ENCODE assay signal across 23 cellular contexts in the genomic region with DNA sequence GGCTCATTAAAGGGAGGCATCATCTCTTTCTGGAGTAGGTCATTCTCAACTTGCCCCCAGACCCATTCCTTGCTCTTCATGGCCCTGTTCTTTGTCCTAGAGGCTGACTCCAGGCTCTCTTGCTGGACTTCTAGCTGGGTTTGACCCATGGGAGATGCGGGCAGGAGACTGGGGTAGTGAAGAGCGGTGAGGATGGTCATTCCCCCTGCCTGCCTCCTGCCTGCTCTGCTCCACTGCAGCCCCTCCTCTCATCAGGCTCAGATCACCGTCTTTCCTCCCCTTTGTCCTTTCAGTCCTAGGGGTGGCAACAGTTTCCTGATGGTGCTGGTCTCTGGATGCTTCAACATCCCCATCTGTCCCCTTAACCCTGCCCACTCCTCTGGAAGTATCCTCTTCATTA.
DNase-seq lines count a peak whose midpoint lies in the region; ATAC-seq and TF ChIP-seq lines count a peak whose summit lies in the region.
"Had no signal": no experiment of that assay in that cellular context is flagged by ENCODE, and none has a peak within 500 bp of the region (broad histone marks: within the 10 kb centered on the region; RNA-seq: fewer than 3 reads in every experiment).

No MANE protein-coding gene starts in this region.

- H2BK15ac ChIP-seq in mesenchymal stem cell (ENCODE audit: low read depth, poor library complexity, severe bottlenecking), result no peak overlapping the region

- H3K79me1 ChIP-seq in mesenchymal stem cell (replicated peaks; ENCODE audit: low read length, poor library complexity, severe bottlenecking), result no peaks in the 10 kb centered on the region

- H2BK120ac ChIP-seq in mesenchymal stem cell (ENCODE audit: low read depth, low read length), result no peak overlapping the region

- TF ChIP-seq EP300 in sigmoid colon (IDR thresholded peaks at IDR 0.05), result no peak

- H3K27ac Mint-ChIP-seq in endodermal cell, result no peak overlapping the region
- H3K27ac Mint-ChIP-seq in activated T-helper 17 cell treated with anti-CD3 and anti-CD28 coated beads, Interleukin-2, amount 50 U/mL, for 72 hours, result no peak overlapping the region
- H3K27ac Mint-ChIP-seq: CD14-positive monocyte; CD4-positive, alpha-beta T cell; CD8-positive, alpha-beta memory T cell; GM23338; H9 had no signal

- H3K36me3 ChIP-seq in endodermal cell (ENCODE audit: control insufficient read depth, insufficient read depth, low read length), result no peaks in the 10 kb centered on the region
- H3K36me3 ChIP-seq in mesenchymal stem cell (ENCODE audit: control insufficient read depth in 1 of 2, insufficient read depth in 2 of 2, low read depth in 1 of 2, low read length in 2 of 2), result no peaks in the 10 kb centered on the region
- no peaks in the 10 kb centered on the region for H3K36me3 ChIP-seq in sigmoid colon
- H3K36me3 ChIP-seq in left ventricle myocardium inferior, result no peaks in the 10 kb centered on the region
- H3K36me3 ChIP-seq: BE2C; BLaER1 treated with 17β-estradiol and CSF1 and Interleukin-3, amounts not matched to agents 10 nM and 100 nM had no signal

- H3K4me2 ChIP-seq in mesenchymal stem cell (ENCODE audit: low read length, poor library complexity, severe bottlenecking), result no peak overlapping the region
- H3K4me2 ChIP-seq: A549; BLaER1 treated with 17β-estradiol and CSF1 and Interleukin-3, amounts not matched to agents 10 nM and 100 nM; GM23338 had no signal

- H3K9ac ChIP-seq in endodermal cell (ENCODE audit: extremely low read depth, low read length, poor library complexity, severe bottlenecking) (no peak overlapping the region), mesenchymal stem cell (ENCODE audit: low read length) (no peak overlapping the region)
- H3K9ac ChIP-seq: BLaER1 treated with 17β-estradiol and CSF1 and Interleukin-3, amounts not matched to agents 10 nM and 100 nM had no signal

- no peaks in the 10 kb centered on the region for H3K9me3 ChIP-seq in endodermal cell (ENCODE audit: control insufficient read depth, low read length)
- no peaks in the 10 kb centered on the region for H3K9me3 ChIP-seq in mesenchymal stem cell (ENCODE audit: control insufficient read depth, low read length)
- no peaks in the 10 kb centered on the region for H3K9me3 ChIP-seq in sigmoid colon
- H3K9me3 ChIP-seq in left ventricle myocardium inferior (replicated peaks), result no peaks in the 10 kb centered on the region
- H3K9me3 ChIP-seq: A549; BE2C; BLaER1 treated with 17β-estradiol and CSF1 and Interleukin-3, amounts not matched to agents 10 nM and 100 nM had no signal

- H3K27me3 Mint-ChIP-seq in endodermal cell (ENCODE audit: insufficient read depth), result peaks cover 76% of the 10 kb centered on the region
- H3K27me3 Mint-ChIP-seq in activated T-helper 17 cell treated with anti-CD3 and anti-CD28 coated beads, Interleukin-2, amount 50 U/mL, for 72 hours, result peaks cover 54% of the 10 kb centered on the region

- H2BK12ac ChIP-seq in mesenchymal stem cell (ENCODE audit: low read length in 2 of 2), result no peak overlapping the region

- DNase-seq in endodermal cell (peak; percentile 13), mesenchymal stem cell (no peak), sigmoid colon (peak; percentile 33), left ventricle myocardium inferior (no peak)
- DNase-seq: 8988T; ACHN; AML-193; BE2C; CD4-positive, alpha-beta T cell; CD8-positive, alpha-beta memory T cell; DMS 273 treated with DMSO at 0.1 percent for 48 hours; DMS79; EL; GDM1; H9 had no signal

- no peak overlapping the region for H3K14ac ChIP-seq in mesenchymal stem cell (ENCODE audit: low read length in 2 of 2)

- no peaks in the 10 kb centered on the region for H3K36me3 Mint-ChIP-seq in endodermal cell (ENCODE audit: low read depth)
- no peaks in the 10 kb centered on the region for H3K36me3 Mint-ChIP-seq in activated T-helper 17 cell treated with anti-CD3 and anti-CD28 coated beads, Interleukin-2, amount 50 U/mL, for 72 hours (ENCODE audit: low read depth)
- H3K36me3 Mint-ChIP-seq: CD14-positive monocyte; CD8-positive, alpha-beta memory T cell had no signal

- peaks cover 31% of the 10 kb centered on the region for H3K4me1 Mint-ChIP-seq in endodermal cell
- no peaks in the 10 kb centered on the region for H3K4me1 Mint-ChIP-seq in activated T-helper 17 cell treated with anti-CD3 and anti-CD28 coated beads, Interleukin-2, amount 50 U/mL, for 72 hours
- H3K4me1 Mint-ChIP-seq: CD14-positive monocyte; CD8-positive, alpha-beta memory T cell had no signal

- H3K4me3 Mint-ChIP-seq in endodermal cell, result no peak overlapping the region
- H3K4me3 Mint-ChIP-seq in activated T-helper 17 cell treated with anti-CD3 and anti-CD28 coated beads, Interleukin-2, amount 50 U/mL, for 72 hours, result no peak overlapping the region
- H3K4me3 Mint-ChIP-seq: CD14-positive monocyte; CD4-positive, alpha-beta T cell; CD8-positive, alpha-beta memory T cell; GM23338; H9 had no signal

- peaks cover 6% of the 10 kb centered on the region for H3K4me1 ChIP-seq in endodermal cell (ENCODE audit: control insufficient read depth, insufficient read depth, low read length)
- H3K4me1 ChIP-seq in mesenchymal stem cell (ENCODE audit: control insufficient read depth, insufficient read depth, low read depth, low read length), result peaks cover 25% of the 10 kb centered on the region
- H3K4me1 ChIP-seq in sigmoid colon, result no peaks in the 10 kb centered on the region
- no peaks in the 10 kb centered on the region for H3K4me1 ChIP-seq in left ventricle myocardium inferior
- H3K4me1 ChIP-seq: BE2C had no signal

- no peak overlapping the region for H3K23ac ChIP-seq in mesenchymal stem cell (ENCODE audit: low read length in 2 of 2)

- no peak for TF ChIP-seq CTCF in endodermal cell (conservative IDR thresholded peaks at IDR 0.05)
- TF ChIP-seq CTCF in sigmoid colon (IDR thresholded peaks at IDR 0.05), result no peak
- no peak for TF ChIP-seq CTCF in left ventricle myocardium inferior (IDR thresholded peaks at IDR 0.05; ENCODE audit: borderline replicate concordance)

- H3K27ac ChIP-seq in endodermal cell (ENCODE audit: low read depth, low read length) (no peak overlapping the region), mesenchymal stem cell (ENCODE audit: low read length, poor library complexity, severe bottlenecking) (no peak overlapping the region), sigmoid colon (no peak overlapping the region), left ventricle myocardium inferior (replicated peaks) (no peak overlapping the region)
- H3K27ac ChIP-seq: BLaER1 treated with 17β-estradiol and CSF1 and Interleukin-3, amounts not matched to agents 10 nM and 100 nM had no signal

- no peak for TF ChIP-seq POLR2A in sigmoid colon (IDR thresholded peaks at IDR 0.05)

- H4K8ac ChIP-seq in mesenchymal stem cell (ENCODE audit: low read length), result no peak overlapping the region

- WGBS in endodermal cell (ENCODE audit: insufficient coverage in 1 of 2, insufficient read length in 1 of 2), 2 experiments, result 88 to 100% methylated on average over 1 to 3 of the region's 3 CpGs
- WGBS in mesenchymal stem cell, result 95% methylated on average over 3 of the region's 3 CpGs
- 92 to 96% methylated on average over 3 of the region's 3 CpGs for WGBS in sigmoid colon, 2 donors

- H2AK5ac ChIP-seq in mesenchymal stem cell (ENCODE audit: low read length, severe bottlenecking), result peak overlapping the region; percentile 17

- no peak overlapping the region for H2BK5ac ChIP-seq in mesenchymal stem cell (ENCODE audit: low read depth, low read length, poor library complexity, severe bottlenecking)

- no peak for ATAC-seq in GM21723 (IDR thresholded peaks at IDR 0.05; ENCODE audit: unreplicated experiment)
- no peak for ATAC-seq in activated T-helper 17 cell treated with anti-CD3 and anti-CD28 coated beads, Interleukin-2, amount 50 U/mL, for 72 hours (replicated peaks)
- ATAC-seq: A549, GM12878, GM23338, HCT116 had no signal

- no peaks in the 10 kb centered on the region for H3K9me3 Mint-ChIP-seq in endodermal cell
- H3K9me3 Mint-ChIP-seq in activated T-helper 17 cell treated with anti-CD3 and anti-CD28 coated beads, Interleukin-2, amount 50 U/mL, for 72 hours, result no peaks in the 10 kb centered on the region
- H3K9me3 Mint-ChIP-seq: CD14-positive monocyte; CD4-positive, alpha-beta T cell; CD8-positive, alpha-beta memory T cell; GM23338; H9 had no signal

- H3K4me3 ChIP-seq in endodermal cell (ENCODE audit: low read length), result no peak overlapping the region
- no peak overlapping the region for H3K4me3 ChIP-seq in mesenchymal stem cell (ENCODE audit: insufficient read depth in 1 of 2, low read depth in 1 of 2, low read length in 2 of 2)
- no peak overlapping the region for H3K4me3 ChIP-seq in sigmoid colon
- no peak overlapping the region for H3K4me3 ChIP-seq in left ventricle myocardium inferior
- H3K4me3 ChIP-seq: A549; BLaER1 treated with 17β-estradiol and CSF1 and Interleukin-3, amounts not matched to agents 10 nM and 100 nM; GM12878; GM23338 had no signal

- H3K18ac ChIP-seq in mesenchymal stem cell (ENCODE audit: low read depth in 1 of 2, low read length in 2 of 2), result no peak overlapping the region

- H2AFZ ChIP-seq in mesenchymal stem cell (ENCODE audit: low read depth, low read length), result no peak overlapping the region
- H2AFZ ChIP-seq: GM23338 had no signal

- intact Hi-C loops in sigmoid colon (cut with DNase I) (no loop called here), left ventricle myocardium inferior (cut with micrococcal nuclease) (no loop called here)

- no peak overlapping the region for H3K4ac ChIP-seq in mesenchymal stem cell (ENCODE audit: low read depth in 1 of 2, low read length in 2 of 2)

- H3K27me3 ChIP-seq in endodermal cell (ENCODE audit: control insufficient read depth, insufficient read depth, low read length, poor library complexity, severe bottlenecking) (peaks cover 46% of the 10 kb centered on the region), mesenchymal stem cell (ENCODE audit: control insufficient read depth in 1 of 2, insufficient read depth in 1 of 2, low read length in 2 of 2) (no peaks in the 10 kb centered on the region), sigmoid colon (peaks cover 0 to 27% (median 14%) of the 10 kb centered on the region in 3 donors), left ventricle myocardium inferior (ENCODE audit: low read depth) (peaks cover 62% of the 10 kb centered on the region)
- H3K27me3 ChIP-seq: BE2C; BLaER1 treated with 17β-estradiol and CSF1 and Interleukin-3, amounts not matched to agents 10 nM and 100 nM had no signal

- peak overlapping the region; percentile 43 for H4K91ac ChIP-seq in mesenchymal stem cell (ENCODE audit: low read length)

Comparison
In these comparisons a context has a peak if more than half of its experiments do, and no peak if none do; other contexts are left out.
1. DNase-seq: peak in endodermal cell (single experiment) and sigmoid colon (single experiment); none in mesenchymal stem cell (single experiment) and left ventricle myocardium inferior (single experiment).